1 cellular context compared by ENCODE assay signal in the genomic region with DNA sequence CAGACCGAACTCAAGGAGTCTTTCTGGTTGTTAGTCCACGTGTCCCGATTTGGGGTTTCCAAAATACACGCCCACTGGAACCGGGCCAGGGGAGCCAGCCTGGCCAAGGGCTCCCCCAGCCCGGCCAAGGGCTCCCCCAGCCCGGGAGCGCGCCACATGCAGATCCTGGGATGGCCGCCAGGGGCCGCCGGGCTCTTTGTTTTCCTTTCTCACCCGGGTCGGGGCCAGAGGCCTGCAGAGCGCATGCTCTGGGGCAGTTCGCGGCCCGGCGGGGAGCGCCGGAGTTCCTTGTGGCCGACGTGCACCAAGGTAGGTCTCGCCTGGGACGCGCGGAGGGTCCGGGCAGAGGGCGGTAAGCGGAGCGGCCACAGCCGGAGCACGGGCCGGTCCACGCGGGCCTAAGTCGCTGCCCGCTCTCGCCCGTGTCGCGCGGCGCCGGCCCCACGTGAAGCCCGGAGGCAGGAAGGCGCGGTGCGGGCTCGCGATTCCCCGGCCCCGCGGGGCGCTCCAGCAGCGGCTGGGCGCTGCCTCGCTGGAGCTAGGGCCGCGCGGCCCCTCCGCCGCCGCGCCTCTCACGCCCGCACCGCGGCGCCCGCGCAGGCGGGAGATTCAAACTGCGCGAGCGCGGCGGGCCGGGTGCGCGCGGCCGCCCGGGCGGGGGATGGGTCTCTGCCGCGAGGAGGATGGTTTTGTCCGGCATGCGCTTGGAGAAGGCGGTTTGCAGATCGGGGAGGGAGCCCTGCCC.
TF ChIP-seq lines count a peak whose summit lies in the region.

No MANE protein-coding gene starts in this region.

TF ChIP-seq in GM12878, 131 proteins besides CTCF, POLR2A, EP300 and RAD21 (continued from another document and continues in another):
- TF ChIP-seq, protein P1, sequence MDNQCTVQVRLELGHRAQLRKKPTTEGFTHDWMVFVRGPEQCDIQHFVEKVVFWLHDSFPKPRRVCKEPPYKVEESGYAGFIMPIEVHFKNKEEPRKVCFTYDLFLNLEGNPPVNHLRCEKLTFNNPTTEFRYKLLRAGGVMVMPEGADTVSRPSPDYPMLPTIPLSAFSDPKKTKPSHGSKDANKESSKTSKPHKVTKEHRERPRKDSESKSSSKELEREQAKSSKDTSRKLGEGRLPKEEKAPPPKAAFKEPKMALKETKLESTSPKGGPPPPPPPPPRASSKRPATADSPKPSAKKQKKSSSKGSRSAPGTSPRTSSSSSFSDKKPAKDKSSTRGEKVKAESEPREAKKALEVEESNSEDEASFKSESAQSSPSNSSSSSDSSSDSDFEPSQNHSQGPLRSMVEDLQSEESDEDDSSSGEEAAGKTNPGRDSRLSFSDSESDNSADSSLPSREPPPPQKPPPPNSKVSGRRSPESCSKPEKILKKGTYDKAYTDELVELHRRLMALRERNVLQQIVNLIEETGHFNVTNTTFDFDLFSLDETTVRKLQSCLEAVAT (IDR thresholded peaks at IDR 0.05): no peak
- TF ChIP-seq, protein P2, sequence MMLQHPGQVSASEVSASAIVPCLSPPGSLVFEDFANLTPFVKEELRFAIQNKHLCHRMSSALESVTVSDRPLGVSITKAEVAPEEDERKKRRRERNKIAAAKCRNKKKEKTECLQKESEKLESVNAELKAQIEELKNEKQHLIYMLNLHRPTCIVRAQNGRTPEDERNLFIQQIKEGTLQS (IDR thresholded peaks at IDR 0.05; ENCODE audit: borderline replicate concordance, extremely low read depth, low read depth, low read length): peak; percentile 21; the same call in 1 of the 2 replicates
- TF ChIP-seq CHD2 (IDR thresholded peaks at IDR 0.05; ENCODE audit: borderline replicate concordance, low read depth, low read length) (0 out of 2 replicates have a peak, but pooled peaks have one; percentile 42), ETV6 (conservative IDR thresholded peaks at IDR 0.05 in 1 of 2, IDR thresholded peaks at IDR 0.05 in 1 of 2; ENCODE audit: borderline replicate concordance in 1 of 2, low read depth in 1 of 2) (no peak), RCOR1 (conservative IDR thresholded peaks at IDR 0.05; ENCODE audit: low read depth, low read length) (no peak), SIN3A (IDR thresholded peaks at IDR 0.05; ENCODE audit: low read depth, low read length) (peak; percentile 98), BACH1 (IDR thresholded peaks at IDR 0.05; ENCODE audit: borderline replicate concordance) (peak; percentile 85), KAT2A (conservative IDR thresholded peaks at IDR 0.05; ENCODE audit: control insufficient read depth, low read depth, low read length) (no peak), SMARCA5 (IDR thresholded peaks at IDR 0.05) (peak; percentile 87), TCF3 (IDR thresholded peaks at IDR 0.05; ENCODE audit: borderline replicate concordance, insufficient read depth, low read depth, low read length) (no peak), SUZ12 (IDR thresholded peaks at IDR 0.05; ENCODE audit: unreplicated experiment) (no peak), POLR2AphosphoS2 (IDR thresholded peaks at IDR 0.05; ENCODE audit: low read depth, low read length) (peak; percentile 54; the same call in 1 of the 2 replicates), RB1 (IDR thresholded peaks at IDR 0.05; ENCODE audit: borderline replicate concordance) (no peak; the same call in 1 of the 2 replicates), HCFC1 (IDR thresholded peaks at IDR 0.05; ENCODE audit: low read length) (peak; percentile 15; the same call in 1 of the 2 replicates), CHD4 (IDR thresholded peaks at IDR 0.05) (no peak), ESRRA (IDR thresholded peaks at IDR 0.05; ENCODE audit: low read length) (no peak; the same call in 1 of the 2 replicates), ZNF24 (IDR thresholded peaks at IDR 0.05) (no peak), SREBF2 (IDR thresholded peaks at IDR 0.05; ENCODE audit: low read length) (no peak), POU2F2 (IDR thresholded peaks at IDR 0.05; ENCODE audit: borderline replicate concordance, low read depth, low read length) (no peak), CREB1 (IDR thresholded peaks at IDR 0.05; ENCODE audit: low read depth) (no peak), PAX5 (IDR thresholded peaks at IDR 0.05; ENCODE audit: borderline replicate concordance, low read depth, low read length) (no peak), IKZF2 (IDR thresholded peaks at IDR 0.05) (no peak; a peak in 1 of 4 replicates), RBBP5 (conservative IDR thresholded peaks at IDR 0.05) (no peak), SUPT20H (IDR thresholded peaks at IDR 0.05; ENCODE audit: borderline replicate concordance, control insufficient read depth, low read depth, low read length) (no peak), SP1 (IDR thresholded peaks at IDR 0.05; ENCODE audit: low read depth, low read length) (no peak), KDM1A (IDR thresholded peaks at IDR 0.05; ENCODE audit: borderline replicate concordance) (no peak), SIX5 (IDR thresholded peaks at IDR 0.05; ENCODE audit: low read depth, low read length, severe bottlenecking) (no peak), RFX5 (IDR thresholded peaks at IDR 0.05; ENCODE audit: low read depth, low read length) (no peak), NR2F1 (conservative IDR thresholded peaks at IDR 0.05) (no peak; the same call in 1 of the 2 replicates), MEF2B (IDR thresholded peaks at IDR 0.05; ENCODE audit: partially characterized antibody, poor library complexity, severe bottlenecking) (no peak), GABPA (IDR thresholded peaks at IDR 0.05; ENCODE audit: low read depth) (no peak), TARDBP (IDR thresholded peaks at IDR 0.05; ENCODE audit: borderline replicate concordance) (no peak), DPF2 (IDR thresholded peaks at IDR 0.05) (peak; percentile 64; the same call in 1 of the 2 replicates), SPI1 (IDR thresholded peaks at IDR 0.05; ENCODE audit: borderline replicate concordance, insufficient read depth, low read depth, low read length) (no peak), RUNX3 (IDR thresholded peaks at IDR 0.05; ENCODE audit: low read length) (no peak), TAF1 (IDR thresholded peaks at IDR 0.05; ENCODE audit: borderline replicate concordance, low read depth, low read length) (peak; percentile 40; the same call in 1 of the 2 replicates), JUND (IDR thresholded peaks at IDR 0.05; ENCODE audit: low read depth, low read length) (no peak), RELA (IDR thresholded peaks at IDR 0.05; ENCODE audit: borderline replicate concordance, partially characterized antibody) (no peak), ZZZ3 (IDR thresholded peaks at IDR 0.05; ENCODE audit: control insufficient read depth, insufficient read length, low read depth) (no peak), IKZF1 (conservative IDR thresholded peaks at IDR 0.05) (peak; percentile 88), MYB (IDR thresholded peaks at IDR 0.05; ENCODE audit: borderline replicate concordance, low read depth, low read length) (no peak), NRF1 (conservative IDR thresholded peaks at IDR 0.05; ENCODE audit: low read depth, low read length) (peak; percentile 74)
- TF ChIP-seq, protein P3, sequence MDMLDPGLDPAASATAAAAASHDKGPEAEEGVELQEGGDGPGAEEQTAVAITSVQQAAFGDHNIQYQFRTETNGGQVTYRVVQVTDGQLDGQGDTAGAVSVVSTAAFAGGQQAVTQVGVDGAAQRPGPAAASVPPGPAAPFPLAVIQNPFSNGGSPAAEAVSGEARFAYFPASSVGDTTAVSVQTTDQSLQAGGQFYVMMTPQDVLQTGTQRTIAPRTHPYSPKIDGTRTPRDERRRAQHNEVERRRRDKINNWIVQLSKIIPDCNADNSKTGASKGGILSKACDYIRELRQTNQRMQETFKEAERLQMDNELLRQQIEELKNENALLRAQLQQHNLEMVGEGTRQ (IDR thresholded peaks at IDR 0.05; ENCODE audit: borderline replicate concordance, low read depth, low read length): no peak
- TF ChIP-seq, protein P4, sequence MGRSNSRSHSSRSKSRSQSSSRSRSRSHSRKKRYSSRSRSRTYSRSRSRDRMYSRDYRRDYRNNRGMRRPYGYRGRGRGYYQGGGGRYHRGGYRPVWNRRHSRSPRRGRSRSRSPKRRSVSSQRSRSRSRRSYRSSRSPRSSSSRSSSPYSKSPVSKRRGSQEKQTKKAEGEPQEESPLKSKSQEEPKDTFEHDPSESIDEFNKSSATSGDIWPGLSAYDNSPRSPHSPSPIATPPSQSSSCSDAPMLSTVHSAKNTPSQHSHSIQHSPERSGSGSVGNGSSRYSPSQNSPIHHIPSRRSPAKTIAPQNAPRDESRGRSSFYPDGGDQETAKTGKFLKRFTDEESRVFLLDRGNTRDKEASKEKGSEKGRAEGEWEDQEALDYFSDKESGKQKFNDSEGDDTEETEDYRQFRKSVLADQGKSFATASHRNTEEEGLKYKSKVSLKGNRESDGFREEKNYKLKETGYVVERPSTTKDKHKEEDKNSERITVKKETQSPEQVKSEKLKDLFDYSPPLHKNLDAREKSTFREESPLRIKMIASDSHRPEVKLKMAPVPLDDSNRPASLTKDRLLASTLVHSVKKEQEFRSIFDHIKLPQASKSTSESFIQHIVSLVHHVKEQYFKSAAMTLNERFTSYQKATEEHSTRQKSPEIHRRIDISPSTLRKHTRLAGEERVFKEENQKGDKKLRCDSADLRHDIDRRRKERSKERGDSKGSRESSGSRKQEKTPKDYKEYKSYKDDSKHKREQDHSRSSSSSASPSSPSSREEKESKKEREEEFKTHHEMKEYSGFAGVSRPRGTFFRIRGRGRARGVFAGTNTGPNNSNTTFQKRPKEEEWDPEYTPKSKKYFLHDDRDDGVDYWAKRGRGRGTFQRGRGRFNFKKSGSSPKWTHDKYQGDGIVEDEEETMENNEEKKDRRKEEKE (IDR thresholded peaks at IDR 0.05): 0 out of 2 replicates have a peak, but pooled peaks have one; percentile 20
- TF ChIP-seq, protein P5, sequence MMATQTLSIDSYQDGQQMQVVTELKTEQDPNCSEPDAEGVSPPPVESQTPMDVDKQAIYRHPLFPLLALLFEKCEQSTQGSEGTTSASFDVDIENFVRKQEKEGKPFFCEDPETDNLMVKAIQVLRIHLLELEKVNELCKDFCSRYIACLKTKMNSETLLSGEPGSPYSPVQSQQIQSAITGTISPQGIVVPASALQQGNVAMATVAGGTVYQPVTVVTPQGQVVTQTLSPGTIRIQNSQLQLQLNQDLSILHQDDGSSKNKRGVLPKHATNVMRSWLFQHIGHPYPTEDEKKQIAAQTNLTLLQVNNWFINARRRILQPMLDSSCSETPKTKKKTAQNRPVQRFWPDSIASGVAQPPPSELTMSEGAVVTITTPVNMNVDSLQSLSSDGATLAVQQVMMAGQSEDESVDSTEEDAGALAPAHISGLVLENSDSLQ (IDR thresholded peaks at IDR 0.05): no peak
- TF ChIP-seq, protein P6, sequence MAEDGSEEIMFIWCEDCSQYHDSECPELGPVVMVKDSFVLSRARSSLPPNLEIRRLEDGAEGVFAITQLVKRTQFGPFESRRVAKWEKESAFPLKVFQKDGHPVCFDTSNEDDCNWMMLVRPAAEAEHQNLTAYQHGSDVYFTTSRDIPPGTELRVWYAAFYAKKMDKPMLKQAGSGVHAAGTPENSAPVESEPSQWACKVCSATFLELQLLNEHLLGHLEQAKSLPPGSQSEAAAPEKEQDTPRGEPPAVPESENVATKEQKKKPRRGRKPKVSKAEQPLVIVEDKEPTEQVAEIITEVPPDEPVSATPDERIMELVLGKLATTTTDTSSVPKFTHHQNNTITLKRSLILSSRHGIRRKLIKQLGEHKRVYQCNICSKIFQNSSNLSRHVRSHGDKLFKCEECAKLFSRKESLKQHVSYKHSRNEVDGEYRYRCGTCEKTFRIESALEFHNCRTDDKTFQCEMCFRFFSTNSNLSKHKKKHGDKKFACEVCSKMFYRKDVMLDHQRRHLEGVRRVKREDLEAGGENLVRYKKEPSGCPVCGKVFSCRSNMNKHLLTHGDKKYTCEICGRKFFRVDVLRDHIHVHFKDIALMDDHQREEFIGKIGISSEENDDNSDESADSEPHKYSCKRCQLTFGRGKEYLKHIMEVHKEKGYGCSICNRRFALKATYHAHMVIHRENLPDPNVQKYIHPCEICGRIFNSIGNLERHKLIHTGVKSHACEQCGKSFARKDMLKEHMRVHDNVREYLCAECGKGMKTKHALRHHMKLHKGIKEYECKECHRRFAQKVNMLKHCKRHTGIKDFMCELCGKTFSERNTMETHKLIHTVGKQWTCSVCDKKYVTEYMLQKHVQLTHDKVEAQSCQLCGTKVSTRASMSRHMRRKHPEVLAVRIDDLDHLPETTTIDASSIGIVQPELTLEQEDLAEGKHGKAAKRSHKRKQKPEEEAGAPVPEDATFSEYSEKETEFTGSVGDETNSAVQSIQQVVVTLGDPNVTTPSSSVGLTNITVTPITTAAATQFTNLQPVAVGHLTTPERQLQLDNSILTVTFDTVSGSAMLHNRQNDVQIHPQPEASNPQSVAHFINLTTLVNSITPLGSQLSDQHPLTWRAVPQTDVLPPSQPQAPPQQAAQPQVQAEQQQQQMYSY (CRISPR knock-in tag; IDR thresholded peaks at IDR 0.05): no peak
- TF ChIP-seq, protein P7, sequence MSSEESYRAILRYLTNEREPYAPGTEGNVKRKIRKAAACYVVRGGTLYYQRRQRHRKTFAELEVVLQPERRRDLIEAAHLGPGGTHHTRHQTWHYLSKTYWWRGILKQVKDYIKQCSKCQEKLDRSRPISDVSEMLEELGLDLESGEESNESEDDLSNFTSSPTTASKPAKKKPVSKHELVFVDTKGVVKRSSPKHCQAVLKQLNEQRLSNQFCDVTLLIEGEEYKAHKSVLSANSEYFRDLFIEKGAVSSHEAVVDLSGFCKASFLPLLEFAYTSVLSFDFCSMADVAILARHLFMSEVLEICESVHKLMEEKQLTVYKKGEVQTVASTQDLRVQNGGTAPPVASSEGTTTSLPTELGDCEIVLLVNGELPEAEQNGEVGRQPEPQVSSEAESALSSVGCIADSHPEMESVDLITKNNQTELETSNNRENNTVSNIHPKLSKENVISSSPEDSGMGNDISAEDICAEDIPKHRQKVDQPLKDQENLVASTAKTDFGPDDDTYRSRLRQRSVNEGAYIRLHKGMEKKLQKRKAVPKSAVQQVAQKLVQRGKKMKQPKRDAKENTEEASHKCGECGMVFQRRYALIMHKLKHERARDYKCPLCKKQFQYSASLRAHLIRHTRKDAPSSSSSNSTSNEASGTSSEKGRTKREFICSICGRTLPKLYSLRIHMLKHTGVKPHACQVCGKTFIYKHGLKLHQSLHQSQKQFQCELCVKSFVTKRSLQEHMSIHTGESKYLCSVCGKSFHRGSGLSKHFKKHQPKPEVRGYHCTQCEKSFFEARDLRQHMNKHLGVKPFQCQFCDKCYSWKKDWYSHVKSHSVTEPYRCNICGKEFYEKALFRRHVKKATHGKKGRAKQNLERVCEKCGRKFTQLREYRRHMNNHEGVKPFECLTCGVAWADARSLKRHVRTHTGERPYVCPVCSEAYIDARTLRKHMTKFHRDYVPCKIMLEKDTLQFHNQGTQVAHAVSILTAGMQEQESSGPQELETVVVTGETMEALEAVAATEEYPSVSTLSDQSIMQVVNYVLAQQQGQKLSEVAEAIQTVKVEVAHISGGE (CRISPR knock-in tag; IDR thresholded peaks at IDR 0.05): no peak
- TF ChIP-seq, protein P8, sequence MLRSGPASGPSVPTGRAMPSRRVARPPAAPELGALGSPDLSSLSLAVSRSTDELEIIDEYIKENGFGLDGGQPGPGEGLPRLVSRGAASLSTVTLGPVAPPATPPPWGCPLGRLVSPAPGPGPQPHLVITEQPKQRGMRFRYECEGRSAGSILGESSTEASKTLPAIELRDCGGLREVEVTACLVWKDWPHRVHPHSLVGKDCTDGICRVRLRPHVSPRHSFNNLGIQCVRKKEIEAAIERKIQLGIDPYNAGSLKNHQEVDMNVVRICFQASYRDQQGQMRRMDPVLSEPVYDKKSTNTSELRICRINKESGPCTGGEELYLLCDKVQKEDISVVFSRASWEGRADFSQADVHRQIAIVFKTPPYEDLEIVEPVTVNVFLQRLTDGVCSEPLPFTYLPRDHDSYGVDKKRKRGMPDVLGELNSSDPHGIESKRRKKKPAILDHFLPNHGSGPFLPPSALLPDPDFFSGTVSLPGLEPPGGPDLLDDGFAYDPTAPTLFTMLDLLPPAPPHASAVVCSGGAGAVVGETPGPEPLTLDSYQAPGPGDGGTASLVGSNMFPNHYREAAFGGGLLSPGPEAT (IDR thresholded peaks at IDR 0.05; ENCODE audit: low read depth): no peak
